Comparison of ENCODE assay signal across 8 cellular contexts in the genomic region with DNA sequence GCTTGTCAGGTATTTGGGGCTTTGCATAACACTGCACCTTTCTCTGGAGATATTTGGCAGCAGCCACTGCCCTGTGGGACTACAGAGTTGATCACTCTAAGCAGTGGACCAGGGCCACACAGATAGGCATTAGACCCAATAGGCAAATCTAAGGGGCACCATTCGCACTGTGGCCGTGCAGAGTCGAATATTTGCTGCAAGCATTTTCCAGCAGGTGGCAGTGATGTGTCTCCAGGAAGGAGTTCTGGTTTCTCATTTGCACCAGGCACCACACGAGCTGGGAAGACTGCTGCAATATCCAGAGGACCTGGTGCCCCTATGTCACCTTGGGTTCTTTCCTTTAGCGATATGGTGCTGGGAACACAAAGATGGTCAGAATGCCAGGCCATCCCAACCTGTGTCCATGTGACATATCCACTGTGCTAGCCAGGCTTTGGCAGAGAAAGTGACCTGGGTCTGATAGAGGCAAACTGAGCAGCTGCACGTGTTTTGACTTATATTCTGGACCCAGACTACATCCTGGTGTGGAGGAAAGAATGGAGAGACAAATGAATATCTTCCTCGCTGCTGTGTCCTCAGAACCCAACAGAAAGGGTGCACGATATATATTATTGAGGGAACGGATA.
DNase-seq lines count a peak whose midpoint lies in the region; ATAC-seq lines count a peak whose summit lies in the region.

No MANE protein-coding gene starts in this region.

- H3K4me3 ChIP-seq in adipocyte (ENCODE audit: low read length): no peak overlapping the region

- no peaks in the 10 kb centered on the region for H3K36me3 ChIP-seq in adipocyte (ENCODE audit: control insufficient read depth, insufficient read depth, low read length, severe bottlenecking)

- H3K9me3 ChIP-seq in adipocyte (ENCODE audit: control insufficient read depth, low read length): peaks cover 12% of the 10 kb centered on the region

- intact Hi-C loops in Right ventricle myocardium inferior (cut with DNase I): loop anchor here (1.0 to 2.0 kb wide), 2 partner anchors 187 to 239 kb away; no protein-coding TSS in a partner anchor
- intact Hi-C loops in cardiac septum (cut with DNase I): no loop called here

- DNase-seq in Right ventricle myocardium inferior (ENCODE audit: missing footprints) (no peak), cardiac septum (ENCODE audit: low spot score) (no peak), NCI-H1930 (lab: John Stamatoyannopoulos, UW) (peak; percentile 13 to 38), adipocyte (ENCODE audit: low read depth) (peak; percentile 19), iPS-NIHi11 (ENCODE audit: low spot score) (peak; percentile 66)
- peak; percentile 53 for DNase-seq in stimulated activated CD8-positive, alpha-beta memory T cell treated with anti-CD3 and anti-CD28 coated beads, Interleukin-4, amount 100 ng/mL, for 48 hours
- no peak for DNase-seq in activated effector memory CD4-positive, alpha-beta T cell treated with Interleukin-2 at 50 U/mL for 16 hours

- peaks cover 11% of the 10 kb centered on the region for H3K27me3 ChIP-seq in adipocyte (replicated peaks; ENCODE audit: control insufficient read depth, insufficient read depth, low read length)

- H3K4me1 ChIP-seq in adipocyte (ENCODE audit: control insufficient read depth, insufficient read depth, low read length): no peaks in the 10 kb centered on the region

- peak; percentile 42 for ATAC-seq in Right ventricle myocardium inferior
- ATAC-seq in HG03378 (IDR thresholded peaks at IDR 0.05; ENCODE audit: unreplicated experiment): no peak

- H3K9ac ChIP-seq in adipocyte (ENCODE audit: low read length): no peak overlapping the region

Comparison
In these comparisons a context has a peak if more than half of its experiments do, and no peak if none do; other contexts are left out.
1. DNase-seq: peak in NCI-H1930 (2 of 2), adipocyte (single experiment), iPS-NIHi11 (single experiment) and stimulated activated CD8-positive, alpha-beta memory T cell treated with anti-CD3 and anti-CD28 coated beads, Interleukin-4, amount 100 ng/mL, for 48 hours (single experiment); none in Right ventricle myocardium inferior (single experiment), cardiac septum (single experiment) and activated effector memory CD4-positive, alpha-beta T cell treated with Interleukin-2 at 50 U/mL for 16 hours (single experiment).